In genomic region chr9:81656004-81656403, GRCh38 we compare ENCODE assay signal across 11 cellular contexts. TPM values are rescaled to one million over a fixed set of nuclear protein-coding genes. Genes with fewer than 3 reads are reported as not detected.
A peak's percentile ranks its signal among the peaks of the same experiment; 100 is the strongest.
DNase-seq lines count a peak whose midpoint lies in the region; ATAC-seq, FAIRE-seq and TF ChIP-seq lines count a peak whose summit lies in the region.
"Had no signal": no experiment of that assay in that cellular context is flagged by ENCODE, and none has a peak within 500 bp of the region (broad histone marks: within the 10 kb centered on the region; RNA-seq: fewer than 3 reads in every experiment).

No MANE protein-coding gene starts in this region.

- intact Hi-C loops in prostate gland (cut with DNase I), result no loop called here

- in situ Hi-C loops in KBM-7 (cut with MboI; ENCODE audit: low pct_unique_long_range_greater_than_20kb, low sequenced_read_pairs), result no loop called here

- TF ChIP-seq RAD21 in A549 (conservative IDR thresholded peaks at IDR 0.05 in 1 of 2, IDR thresholded peaks at IDR 0.05 in 1 of 2), result no peak

- CTCF ChIA-PET in A549 (lab: Yijun Ruan, JAX), result interaction anchor here (0.9 kb wide), 1 partner anchor 10 kb away, joined by 3 read pairs; no protein-coding TSS in a partner anchor

- H3K4me3 ChIP-seq in A549 (no peak overlapping the region), prostate gland (no peak overlapping the region), WERI-Rb-1 (ENCODE audit: low read depth, low read length) (no peak overlapping the region)

- TF ChIP-seq POLR2A in A549 (IDR thresholded peaks at IDR 0.05; ENCODE audit: low read length) (no peak), prostate gland (IDR thresholded peaks at IDR 0.05) (no peak)

- H3K36me3 ChIP-seq in prostate gland (no peaks in the 10 kb centered on the region), WERI-Rb-1 (peaks cover 44% of the 10 kb centered on the region)

- WGBS in A549 (ENCODE audit: missing lambda C conversion rate), result 59% methylated on average over 3 of the region's 3 CpGs
- 60% methylated on average over 3 of the region's 3 CpGs for WGBS in prostate gland

- POLR2A ChIA-PET in A549 (lab: Yijun Ruan, JAX), result no interaction called here

- H3K27ac ChIP-seq in A549 (peak overlapping the region; percentile 67 to 81), prostate gland (no peak overlapping the region), WERI-Rb-1 (no peak overlapping the region)
- H3K27ac ChIP-seq: C4-2B, VCaP had no signal

- ATAC-seq in A549 (peak; percentile 51 to 63; a peak in 5 of 6 replicates), GM19397 (IDR thresholded peaks at IDR 0.05; ENCODE audit: unreplicated experiment) (peak; percentile 71), HG03175 (IDR thresholded peaks at IDR 0.05; ENCODE audit: unreplicated experiment) (peak; percentile 92)

- FAIRE-seq in A549 (lab: Jason Lieb, UNC), result no peak

- DNase-seq in A549 (ENCODE audit: low read depth in 1 of 2, low spot score in 1 of 2), result no peak
- DNase-seq in dermis blood vessel endothelial cell, result peak; percentile 42
- no peak for DNase-seq in KBM-7
- DNase-seq in Ammon's horn (ENCODE audit: low spot score), result no peak
- DNase-seq in prostate gland (ENCODE audit: low spot score), result no peak
- DNase-seq in WERI-Rb-1, result no peak
- DNase-seq: NCI-H1105 treated with DMSO at 0.1 percent for 48 hours had no signal

- no peak for TF ChIP-seq CTCF in A549 (IDR thresholded peaks at IDR 0.05)
- TF ChIP-seq CTCF in prostate gland (IDR thresholded peaks at IDR 0.05), result no peak
- TF ChIP-seq CTCF in WERI-Rb-1 (IDR thresholded peaks at IDR 0.05; ENCODE audit: low read depth, low read length), result no peak

- H3K9me3 ChIP-seq in A549 (no peaks in the 10 kb centered on the region), prostate gland (no peaks in the 10 kb centered on the region), WERI-Rb-1 (ENCODE audit: severe bottlenecking) (no peaks in the 10 kb centered on the region)

- no peaks in the 10 kb centered on the region for H3K27me3 ChIP-seq in prostate gland (replicated peaks; ENCODE audit: insufficient read depth)
- no peaks in the 10 kb centered on the region for H3K27me3 ChIP-seq in WERI-Rb-1 (ENCODE audit: insufficient read depth, low read depth, severe bottlenecking)

- no peak for TF ChIP-seq EP300 in A549 (IDR thresholded peaks at IDR 0.05)

- peak overlapping the region; percentile 67 for H3K4me2 ChIP-seq in A549

- H3K4me1 ChIP-seq in A549 (peaks cover 77% of the 10 kb centered on the region), prostate gland (replicated peaks) (no peaks in the 10 kb centered on the region)

TF ChIP-seq in A549, 52 proteins besides CTCF, POLR2A, EP300 and RAD21:
- TF ChIP-seq ZC3H11A (IDR thresholded peaks at IDR 0.05) (no peak), ESRRA (IDR thresholded peaks at IDR 0.05; ENCODE audit: borderline replicate concordance, low read length) (no peak), ZFP36 (IDR thresholded peaks at IDR 0.05; ENCODE audit: borderline replicate concordance, partially characterized antibody) (no peak), HOXB5 (CRISPR knock-in tag; IDR thresholded peaks at IDR 0.05) (no peak), FOSB (CRISPR knock-in tag; IDR thresholded peaks at IDR 0.05) (no peak), CHD2 (IDR thresholded peaks at IDR 0.05; ENCODE audit: low read length, partially characterized antibody) (no peak), HES2 (IDR thresholded peaks at IDR 0.05) (no peak), HEYL (CRISPR knock-in tag; IDR thresholded peaks at IDR 0.05) (no peak)

RNA-seq across cellular contexts. Expression of gene TLE1, which starts 33.3 kb away (rescaled TPM):
- polyA plus RNA-seq in A549 (2011; rRNA removed), result 100 and 117 TPM in 2 replicates
- polyA plus RNA-seq in A549 (2012; cell fraction: cytosol; rRNA removed), result 76.4 and 99.5 TPM in 2 replicates
- 116 and 118 TPM in 2 replicates for polyA plus RNA-seq in A549 (2012; cell fraction: nucleus; rRNA removed)
- polyA plus RNA-seq in A549 (2017; fragmentation: RNase III; extraction: RNeasy Plus Mini Kit Qiagen cat#74134 plus additional on column Dnase treatment), result 45.8 to 53.4 TPM (median 51.7 TPM) in 3 replicates
- 100 and 117 TPM in 2 replicates for polyA minus RNA-seq in A549 (2011; rRNA and poly(A)+ RNA removed)
- total RNA-seq in dermis blood vessel endothelial cell, result 65.7 and 92.7 TPM in 2 replicates
- total RNA-seq in prostate gland, result 10 to 100 TPM; 61.0 to 89.5 TPM

Comparison
In these comparisons a context has a peak if more than half of its experiments do, and no peak if none do; other contexts are left out.
1. H3K27ac ChIP-seq: peak in A549 (2 of 2); none in prostate gland (0 of 2) and WERI-Rb-1 (single experiment).
2. Peak in every context shown above with its lines, with median percentiles within 50 percentile points of each other: ATAC-seq.